Comparison of ENCODE assay signal across 8 cellular contexts in genomic region chr4:6941796-6942195, GRCh38. TPM values are rescaled to one million over a fixed set of nuclear protein-coding genes. Genes with fewer than 3 reads are reported as not detected.
A peak's percentile ranks its signal among the peaks of the same experiment; 100 is the strongest.
DNase-seq lines count a peak whose midpoint lies in the region; ATAC-seq and TF ChIP-seq lines count a peak whose summit lies in the region.

No MANE protein-coding gene starts in this region.

- ATAC-seq in Right ventricle myocardium inferior (no peak), T-helper 17 cell (no peak), upper lobe of right lung (no peak), HG02973 (IDR thresholded peaks at IDR 0.05; ENCODE audit: unreplicated experiment) (no peak), GM18861 (IDR thresholded peaks at IDR 0.05; ENCODE audit: unreplicated experiment) (no peak)

- peak overlapping the region; percentile 96 for H3K27ac Mint-ChIP-seq in T-helper 17 cell

- H3K4me1 Mint-ChIP-seq in T-helper 17 cell, result peaks cover 56% of the 10 kb centered on the region

- H3K27me3 Mint-ChIP-seq in T-helper 17 cell, result no peaks in the 10 kb centered on the region

- no peaks in the 10 kb centered on the region for H3K9me2 ChIP-seq in hepatocyte (replicated peaks; ENCODE audit: insufficient read depth)

- peaks cover 80% of the 10 kb centered on the region for H3K79me2 ChIP-seq in hepatocyte

- TF ChIP-seq CTCF in left ventricle myocardium inferior (IDR thresholded peaks at IDR 0.05; ENCODE audit: borderline replicate concordance) (no peak), hepatocyte (IDR thresholded peaks at IDR 0.05; ENCODE audit: poor library complexity) (no peak), upper lobe of right lung (IDR thresholded peaks at IDR 0.05) (no peak)

- H3K4me1 ChIP-seq in left ventricle myocardium inferior (peaks cover 53% of the 10 kb centered on the region), hepatocyte (ENCODE audit: insufficient read depth) (peaks cover 47% of the 10 kb centered on the region), upper lobe of right lung (peaks cover 50% of the 10 kb centered on the region)

- no peaks in the 10 kb centered on the region for H4K20me1 ChIP-seq in hepatocyte (ENCODE audit: insufficient read depth, poor library complexity, severe bottlenecking)

- intact Hi-C loops in left ventricle myocardium inferior (cut with micrococcal nuclease) (no loop called here), Right ventricle myocardium inferior (cut with DNase I) (no loop called here), upper lobe of right lung (cut with DNase I) (no loop called here)

- H3K4me3 ChIP-seq in left ventricle myocardium inferior (no peak overlapping the region), hepatocyte (no peak overlapping the region), upper lobe of right lung (no peak overlapping the region)

- no peak overlapping the region for H2AFZ ChIP-seq in hepatocyte

- no peaks in the 10 kb centered on the region for H3K9me3 ChIP-seq in left ventricle myocardium inferior (replicated peaks)
- H3K9me3 ChIP-seq in T-helper 17 cell (ENCODE audit: control insufficient read depth, low read length, poor library complexity, severe bottlenecking), result no peaks in the 10 kb centered on the region
- no peaks in the 10 kb centered on the region for H3K9me3 ChIP-seq in hepatocyte (ENCODE audit: low read depth)
- no peaks in the 10 kb centered on the region for H3K9me3 ChIP-seq in upper lobe of right lung

- H3K27me3 ChIP-seq in left ventricle myocardium inferior (ENCODE audit: low read depth) (no peaks in the 10 kb centered on the region), hepatocyte (no peaks in the 10 kb centered on the region), upper lobe of right lung (no peaks in the 10 kb centered on the region)

- peaks cover 4% of the 10 kb centered on the region for H3K36me3 Mint-ChIP-seq in T-helper 17 cell (ENCODE audit: low read depth)

- DNase-seq in left ventricle myocardium inferior, result no peak
- no peak for DNase-seq in Right ventricle myocardium inferior (ENCODE audit: missing footprints)
- no peak for DNase-seq in T-helper 17 cell
- DNase-seq in hepatocyte (ENCODE audit: low spot score), result no peak
- no peak for DNase-seq in upper lobe of right lung
- no peak for DNase-seq in stimulated activated CD4-positive, alpha-beta T cell treated with anti-CD3 and anti-CD28 coated beads, Interleukin-4, amount 100 ng/mL, for 1 hour

- H3K4me2 ChIP-seq in hepatocyte, result peak overlapping the region; percentile 45

- H3K36me3 ChIP-seq in left ventricle myocardium inferior (no peaks in the 10 kb centered on the region), hepatocyte (replicated peaks; ENCODE audit: insufficient read depth, low read depth) (no peaks in the 10 kb centered on the region), upper lobe of right lung (no peaks in the 10 kb centered on the region)

- peak overlapping the region; percentile 89 for H3K4me3 Mint-ChIP-seq in T-helper 17 cell

- 65% methylated on average over 4 of the region's 4 CpGs for WGBS in hepatocyte (ENCODE audit: low lambda C conversion rate, missing lambda C conversion rate)

- H3K27ac ChIP-seq in left ventricle myocardium inferior (replicated peaks) (peak overlapping the region; percentile 60), hepatocyte (peak overlapping the region; percentile 93), upper lobe of right lung (peak overlapping the region; percentile 71)

RNA-seq across cellular contexts. Expression of gene TBC1D14, which starts 32.2 kb away (rescaled TPM):
- total RNA-seq in left ventricle myocardium inferior, result 36.1 TPM
- total RNA-seq in Right ventricle myocardium inferior, result 36.1 TPM
- 10 to 100 TPM; 49.1 to 55.2 TPM for total RNA-seq in T-helper 17 cell
- total RNA-seq in hepatocyte, result 46.1 and 50.8 TPM in 2 replicates
- polyA plus RNA-seq in hepatocyte, result 26.5 and 33.6 TPM in 2 replicates
- total RNA-seq in upper lobe of right lung, result 51.8 TPM
